10 cellular contexts compared by ENCODE assay signal in genomic region chr3:82163907-82164520, GRCh38.
DNase-seq lines count a peak whose midpoint lies in the region; ATAC-seq and TF ChIP-seq lines count a peak whose summit lies in the region.
"Had no signal": no experiment of that assay in that cellular context is flagged by ENCODE, and none has a peak within 500 bp of the region (broad histone marks: within the 10 kb centered on the region; RNA-seq: fewer than 3 reads in every experiment).

No MANE protein-coding gene starts in this region.

- H3K9me3 Mint-ChIP-seq in osteocyte (ENCODE audit: unreplicated experiment): peaks cover 13% of the 10 kb centered on the region
- H3K9me3 Mint-ChIP-seq in stimulated activated naive CD8-positive, alpha-beta T cell treated with anti-CD3 and anti-CD28 coated beads, Interleukin-15, amount 100 ng/mL, for 72 hours: no peaks in the 10 kb centered on the region

- H3K4me3 Mint-ChIP-seq in osteocyte (ENCODE audit: unreplicated experiment): no peak overlapping the region
- H3K4me3 Mint-ChIP-seq in stimulated activated naive CD8-positive, alpha-beta T cell treated with anti-CD3 and anti-CD28 coated beads, Interleukin-15, amount 100 ng/mL, for 72 hours: no peak overlapping the region

- H3K27me3 Mint-ChIP-seq in osteocyte (ENCODE audit: unreplicated experiment): no peaks in the 10 kb centered on the region
- H3K27me3 Mint-ChIP-seq in stimulated activated naive CD8-positive, alpha-beta T cell treated with anti-CD3 and anti-CD28 coated beads, Interleukin-15, amount 100 ng/mL, for 72 hours: no peaks in the 10 kb centered on the region

- H3K36me3 Mint-ChIP-seq in osteocyte (ENCODE audit: unreplicated experiment): no peaks in the 10 kb centered on the region

- DNase-seq in DMS 273 (lab: John Stamatoyannopoulos, UW; ENCODE audit: unreplicated experiment): peak; percentile 59
- no peak for DNase-seq in DMS 273 treated with DMSO at 0.1 percent for 48 hours (lab: John Stamatoyannopoulos, UW)
- DNase-seq in Jurkat, Clone E6-1 (ENCODE audit: low read depth, low spot score): peak; percentile 51
- DNase-seq in cerebellar cortex (ENCODE audit: low spot score): peak; percentile 5
- no peak for DNase-seq in osteocyte (ENCODE audit: extremely low spot score, unreplicated experiment)
- DNase-seq in activated T-cell treated with anti-CD3 and anti-CD28 coated beads, Interleukin-2, amount 50 U/mL, for 1 hour: no peak
- no peak for DNase-seq in stimulated activated naive CD8-positive, alpha-beta T cell treated with anti-CD3 and anti-CD28 coated beads, Interleukin-15, amount 100 ng/mL, for 72 hours
- DNase-seq: NCI-H226 had no signal

- H3K4me3 ChIP-seq in Jurkat, Clone E6-1 (ENCODE audit: low read length): no peak overlapping the region
- H3K4me3 ChIP-seq: HAP-1 had no signal

- H3K27ac Mint-ChIP-seq in osteocyte (ENCODE audit: unreplicated experiment): no peak overlapping the region
- peak overlapping the region in 1 of 2 donors; percentile 59 for H3K27ac Mint-ChIP-seq in stimulated activated naive CD8-positive, alpha-beta T cell treated with anti-CD3 and anti-CD28 coated beads, Interleukin-15, amount 100 ng/mL, for 72 hours

- TF ChIP-seq CTCF in osteocyte (IDR thresholded peaks at IDR 0.05): peak; percentile 43

- ATAC-seq in GM19328 (IDR thresholded peaks at IDR 0.05; ENCODE audit: unreplicated experiment): no peak
- ATAC-seq in stimulated activated naive CD8-positive, alpha-beta T cell treated with anti-CD3 and anti-CD28 coated beads, Interleukin-15, amount 100 ng/mL, for 72 hours: no peak

- no peaks in the 10 kb centered on the region for H3K4me1 Mint-ChIP-seq in osteocyte (ENCODE audit: unreplicated experiment)
- no peaks in the 10 kb centered on the region for H3K4me1 Mint-ChIP-seq in stimulated activated naive CD8-positive, alpha-beta T cell treated with anti-CD3 and anti-CD28 coated beads, Interleukin-15, amount 100 ng/mL, for 72 hours

Comparison
In these comparisons a context has a peak if more than half of its experiments do, and no peak if none do; other contexts are left out.
1. DNase-seq: peak in DMS 273 (single experiment), Jurkat, Clone E6-1 (single experiment) and cerebellar cortex (single experiment); none in DMS 273 treated with DMSO at 0.1 percent for 48 hours (single experiment), osteocyte (single experiment), activated T-cell treated with anti-CD3 and anti-CD28 coated beads, Interleukin-2, amount 50 U/mL, for 1 hour (single experiment) and stimulated activated naive CD8-positive, alpha-beta T cell treated with anti-CD3 and anti-CD28 coated beads, Interleukin-15, amount 100 ng/mL, for 72 hours (0 of 2).